In the genomic region with DNA sequence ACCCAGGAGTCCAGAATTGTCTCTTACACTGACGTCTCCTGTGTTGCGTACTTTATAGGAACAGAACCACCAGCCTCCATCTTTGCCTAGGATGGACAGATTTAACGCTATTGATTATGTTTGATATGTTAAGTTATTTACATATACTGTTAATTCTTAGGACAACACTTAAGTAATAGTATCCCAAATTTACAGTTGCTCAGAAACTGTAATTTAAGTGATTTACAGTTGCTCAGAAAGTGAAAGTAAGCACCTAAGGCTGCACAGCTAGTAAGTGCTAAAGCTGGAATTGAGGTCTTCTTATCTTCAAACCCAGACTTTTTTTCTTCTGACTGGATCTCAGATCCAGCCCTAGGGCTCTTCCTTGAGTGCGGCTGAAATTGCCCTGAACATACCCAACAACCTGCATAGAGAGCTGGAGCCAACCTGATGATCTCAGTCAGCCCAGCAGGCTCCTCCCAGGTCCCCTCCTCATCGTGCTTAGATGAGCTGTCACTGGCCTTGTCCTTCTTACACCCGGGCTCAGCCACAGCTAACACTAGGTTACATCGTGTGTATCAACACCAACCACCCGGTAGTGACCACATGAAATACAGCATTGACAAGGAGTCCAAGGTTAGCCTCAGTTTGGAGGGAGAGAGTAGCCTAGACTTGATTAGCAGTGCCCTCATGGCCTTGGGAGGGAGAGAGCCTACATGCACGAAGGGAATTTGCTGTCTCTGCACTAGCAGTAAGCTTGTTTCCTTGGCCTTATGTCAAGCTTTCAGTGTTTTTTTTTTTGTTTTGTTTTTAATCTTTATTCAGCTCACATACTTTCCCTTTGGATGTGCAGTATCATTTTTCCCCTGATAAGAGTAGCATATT, we compare ENCODE assay signal across 1 cellular context.
TF ChIP-seq lines count a peak whose summit lies in the region.

No MANE protein-coding gene starts in this region.

TF ChIP-seq in K562, 482 proteins besides CTCF, POLR2A, EP300 and RAD21 (continued from another document and continues in another):
- TF ChIP-seq MLX (CRISPR knock-in tag; conservative IDR thresholded peaks at IDR 0.05) = no peak
- no peak for TF ChIP-seq ZNF561 (CRISPR knock-in tag; conservative IDR thresholded peaks at IDR 0.05)
- TF ChIP-seq ZFP36 (IDR thresholded peaks at IDR 0.05; ENCODE audit: low read depth, low read length, partially characterized antibody) = peak; percentile 17
- TF ChIP-seq ZSCAN32 (CRISPR knock-in tag; IDR thresholded peaks at IDR 0.05) = no peak
- peak; percentile 53 for TF ChIP-seq ZBTB40 (IDR thresholded peaks at IDR 0.05)
- no peak for TF ChIP-seq ZBTB40 (CRISPR knock-in tag; IDR thresholded peaks at IDR 0.05)
- TF ChIP-seq, protein P1, sequence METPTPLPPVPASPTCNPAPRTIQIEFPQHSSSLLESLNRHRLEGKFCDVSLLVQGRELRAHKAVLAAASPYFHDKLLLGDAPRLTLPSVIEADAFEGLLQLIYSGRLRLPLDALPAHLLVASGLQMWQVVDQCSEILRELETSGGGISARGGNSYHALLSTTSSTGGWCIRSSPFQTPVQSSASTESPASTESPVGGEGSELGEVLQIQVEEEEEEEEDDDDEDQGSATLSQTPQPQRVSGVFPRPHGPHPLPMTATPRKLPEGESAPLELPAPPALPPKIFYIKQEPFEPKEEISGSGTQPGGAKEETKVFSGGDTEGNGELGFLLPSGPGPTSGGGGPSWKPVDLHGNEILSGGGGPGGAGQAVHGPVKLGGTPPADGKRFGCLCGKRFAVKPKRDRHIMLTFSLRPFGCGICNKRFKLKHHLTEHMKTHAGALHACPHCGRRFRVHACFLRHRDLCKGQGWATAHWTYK (CRISPR knock-in tag; IDR thresholded peaks at IDR 0.05) = no peak
- no peak for TF ChIP-seq NR2C2 (CRISPR knock-in tag; IDR thresholded peaks at IDR 0.05)
- no peak for TF ChIP-seq NR2C2 (tag; IDR thresholded peaks at IDR 0.05)
- TF ChIP-seq C11orf30 (IDR thresholded peaks at IDR 0.05; ENCODE audit: low read depth) = no peak
- no peak for TF ChIP-seq RBM15 (IDR thresholded peaks at IDR 0.05; ENCODE audit: insufficient read depth, low read length)
- no peak for TF ChIP-seq ATF1 (CRISPR knock-in tag; IDR thresholded peaks at IDR 0.05)
- no peak for TF ChIP-seq ATF1 (tag; IDR thresholded peaks at IDR 0.05)
- TF ChIP-seq CHAMP1 (IDR thresholded peaks at IDR 0.05) = no peak
- no peak for TF ChIP-seq POU5F1 (IDR thresholded peaks at IDR 0.05; ENCODE audit: borderline replicate concordance, low read depth, low read length, partially characterized antibody)
- TF ChIP-seq FOXK2 (conservative IDR thresholded peaks at IDR 0.05 in 1 of 2, IDR thresholded peaks at IDR 0.05 in 1 of 2; ENCODE audit: low read depth in 2 of 2) = 0 out of 4 replicates have a peak, but pooled peaks have one; percentile 26 to 28
- no peak for TF ChIP-seq ZNF224 (CRISPR knock-in tag; IDR thresholded peaks at IDR 0.05)
- TF ChIP-seq PKNOX1 (IDR thresholded peaks at IDR 0.05) = peak; percentile 70
- no peak for TF ChIP-seq THAP12 (CRISPR knock-in tag; IDR thresholded peaks at IDR 0.05)
- peak; percentile 18; the same call in 1 of the 2 replicates for TF ChIP-seq JUN (IDR thresholded peaks at IDR 0.05; ENCODE audit: borderline replicate concordance, low read depth, low read length)
- TF ChIP-seq JUN (CRISPR knock-in tag; IDR thresholded peaks at IDR 0.05; ENCODE audit: borderline replicate concordance) = no peak
- TF ChIP-seq, protein P2, sequence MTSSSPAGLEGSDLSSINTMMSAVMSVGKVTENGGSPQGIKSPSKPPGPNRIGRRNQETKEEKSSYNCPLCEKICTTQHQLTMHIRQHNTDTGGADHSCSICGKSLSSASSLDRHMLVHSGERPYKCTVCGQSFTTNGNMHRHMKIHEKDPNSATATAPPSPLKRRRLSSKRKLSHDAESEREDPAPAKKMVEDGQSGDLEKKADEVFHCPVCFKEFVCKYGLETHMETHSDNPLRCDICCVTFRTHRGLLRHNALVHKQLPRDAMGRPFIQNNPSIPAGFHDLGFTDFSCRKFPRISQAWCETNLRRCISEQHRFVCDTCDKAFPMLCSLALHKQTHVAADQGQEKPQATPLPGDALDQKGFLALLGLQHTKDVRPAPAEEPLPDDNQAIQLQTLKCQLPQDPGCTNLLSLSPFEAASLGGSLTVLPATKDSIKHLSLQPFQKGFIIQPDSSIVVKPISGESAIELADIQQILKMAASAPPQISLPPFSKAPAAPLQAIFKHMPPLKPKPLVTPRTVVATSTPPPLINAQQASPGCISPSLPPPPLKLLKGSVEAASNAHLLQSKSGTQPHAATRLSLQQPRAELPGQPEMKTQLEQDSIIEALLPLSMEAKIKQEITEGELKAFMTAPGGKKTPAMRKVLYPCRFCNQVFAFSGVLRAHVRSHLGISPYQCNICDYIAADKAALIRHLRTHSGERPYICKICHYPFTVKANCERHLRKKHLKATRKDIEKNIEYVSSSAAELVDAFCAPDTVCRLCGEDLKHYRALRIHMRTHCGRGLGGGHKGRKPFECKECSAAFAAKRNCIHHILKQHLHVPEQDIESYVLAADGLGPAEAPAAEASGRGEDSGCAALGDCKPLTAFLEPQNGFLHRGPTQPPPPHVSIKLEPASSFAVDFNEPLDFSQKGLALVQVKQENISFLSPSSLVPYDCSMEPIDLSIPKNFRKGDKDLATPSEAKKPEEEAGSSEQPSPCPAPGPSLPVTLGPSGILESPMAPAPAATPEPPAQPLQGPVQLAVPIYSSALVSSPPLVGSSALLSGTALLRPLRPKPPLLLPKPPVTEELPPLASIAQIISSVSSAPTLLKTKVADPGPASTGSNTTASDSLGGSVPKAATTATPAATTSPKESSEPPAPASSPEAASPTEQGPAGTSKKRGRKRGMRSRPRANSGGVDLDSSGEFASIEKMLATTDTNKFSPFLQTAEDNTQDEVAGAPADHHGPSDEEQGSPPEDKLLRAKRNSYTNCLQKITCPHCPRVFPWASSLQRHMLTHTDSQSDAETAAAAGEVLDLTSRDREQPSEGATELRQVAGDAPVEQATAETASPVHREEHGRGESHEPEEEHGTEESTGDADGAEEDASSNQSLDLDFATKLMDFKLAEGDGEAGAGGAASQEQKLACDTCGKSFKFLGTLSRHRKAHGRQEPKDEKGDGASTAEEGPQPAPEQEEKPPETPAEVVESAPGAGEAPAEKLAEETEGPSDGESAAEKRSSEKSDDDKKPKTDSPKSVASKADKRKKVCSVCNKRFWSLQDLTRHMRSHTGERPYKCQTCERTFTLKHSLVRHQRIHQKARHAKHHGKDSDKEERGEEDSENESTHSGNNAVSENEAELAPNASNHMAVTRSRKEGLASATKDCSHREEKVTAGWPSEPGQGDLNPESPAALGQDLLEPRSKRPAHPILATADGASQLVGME (CRISPR knock-in tag; IDR thresholded peaks at IDR 0.05) = no peak
- TF ChIP-seq DPF2 (IDR thresholded peaks at IDR 0.05) = peak; percentile 27; the same call in 1 of the 2 replicates
- TF ChIP-seq E2F6 (IDR thresholded peaks at IDR 0.05; ENCODE audit: borderline replicate concordance in 1 of 2, extremely low read depth in 1 of 2, insufficient read depth in 1 of 2, insufficient read length in 1 of 2, low read depth in 1 of 2, low read length in 1 of 2, poor library complexity in 1 of 2, severe bottlenecking in 1 of 2) = peak; percentile 59 to 82
